In the genomic region with DNA sequence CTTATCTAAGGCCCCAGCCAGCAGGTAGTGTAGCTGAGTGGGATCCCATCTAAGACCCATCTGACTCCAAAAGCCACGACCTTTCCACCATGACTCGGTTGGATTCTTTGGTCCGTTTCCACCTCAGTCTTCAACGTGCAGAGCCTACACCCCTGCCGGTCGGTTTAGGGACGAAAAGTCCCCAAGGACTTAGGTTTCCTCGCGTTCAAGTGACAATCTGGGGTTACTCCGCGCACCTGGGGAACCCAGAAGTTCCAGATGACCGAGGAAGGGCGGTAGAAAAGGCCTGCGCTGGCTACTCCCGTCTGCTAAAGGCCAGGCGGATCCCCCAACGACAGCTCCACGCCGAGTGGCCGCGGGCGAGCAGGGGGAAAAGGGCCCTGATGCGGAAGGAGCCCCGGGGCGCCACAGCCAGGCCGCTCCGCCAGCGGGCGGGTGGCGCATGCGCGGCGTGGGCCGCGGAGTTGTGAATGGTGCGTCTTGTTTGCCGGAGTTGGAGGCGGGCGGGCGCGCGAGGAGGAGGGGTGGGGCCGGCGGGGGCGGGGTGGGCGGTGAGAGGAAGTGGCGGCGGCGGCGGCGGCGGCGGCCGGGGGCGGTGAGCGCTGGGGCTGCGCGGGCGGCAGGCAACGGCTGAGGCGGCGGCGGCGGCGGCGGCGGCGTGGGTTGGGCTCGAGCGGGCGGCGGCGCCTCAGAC, we compare ENCODE assay signal across 1 cellular context.
TF ChIP-seq lines count a peak whose summit lies in the region.

A gene (plus strand): TSS at position 595 of the 694 bp plus-strand sequence. CDS start 259 bp downstream, outside the sequence.

TF ChIP-seq in K562, 482 proteins besides CTCF, POLR2A, EP300 and RAD21 (continued from another document and continues in another):
- TF ChIP-seq, protein P1, sequence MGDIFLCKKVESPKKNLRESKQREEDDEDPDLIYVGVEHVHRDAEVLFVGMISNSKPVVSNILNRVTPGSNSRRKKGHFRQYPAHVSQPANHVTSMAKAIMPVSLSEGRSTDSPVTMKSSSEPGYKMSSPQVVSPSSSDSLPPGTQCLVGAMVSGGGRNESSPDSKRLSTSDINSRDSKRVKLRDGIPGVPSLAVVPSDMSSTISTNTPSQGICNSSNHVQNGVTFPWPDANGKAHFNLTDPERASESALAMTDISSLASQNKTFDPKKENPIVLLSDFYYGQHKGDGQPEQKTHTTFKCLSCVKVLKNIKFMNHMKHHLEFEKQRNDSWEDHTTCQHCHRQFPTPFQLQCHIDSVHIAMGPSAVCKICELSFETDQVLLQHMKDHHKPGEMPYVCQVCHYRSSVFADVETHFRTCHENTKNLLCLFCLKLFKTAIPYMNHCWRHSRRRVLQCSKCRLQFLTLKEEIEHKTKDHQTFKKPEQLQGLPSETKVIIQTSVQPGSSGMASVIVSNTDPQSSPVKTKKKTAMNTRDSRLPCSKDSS (IDR thresholded peaks at IDR 0.05; ENCODE audit: low read depth, partially characterized antibody) = no peak
- TF ChIP-seq, protein P2, sequence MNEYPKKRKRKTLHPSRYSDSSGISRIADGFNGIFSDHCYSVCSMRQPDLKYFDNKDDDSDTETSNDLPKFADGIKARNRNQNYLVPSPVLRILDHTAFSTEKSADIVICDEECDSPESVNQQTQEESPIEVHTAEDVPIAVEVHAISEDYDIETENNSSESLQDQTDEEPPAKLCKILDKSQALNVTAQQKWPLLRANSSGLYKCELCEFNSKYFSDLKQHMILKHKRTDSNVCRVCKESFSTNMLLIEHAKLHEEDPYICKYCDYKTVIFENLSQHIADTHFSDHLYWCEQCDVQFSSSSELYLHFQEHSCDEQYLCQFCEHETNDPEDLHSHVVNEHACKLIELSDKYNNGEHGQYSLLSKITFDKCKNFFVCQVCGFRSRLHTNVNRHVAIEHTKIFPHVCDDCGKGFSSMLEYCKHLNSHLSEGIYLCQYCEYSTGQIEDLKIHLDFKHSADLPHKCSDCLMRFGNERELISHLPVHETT (CRISPR knock-in tag; conservative IDR thresholded peaks at IDR 0.05 in 1 of 2, IDR thresholded peaks at IDR 0.05 in 1 of 2) = peak in 1 of 2 experiments; percentile 98; a peak in 1 of 4 replicates
- TF ChIP-seq MED1 (CRISPR knock-in tag; IDR thresholded peaks at IDR 0.05; ENCODE audit: borderline replicate concordance) = no peak
- peak; percentile 71; the same call in 1 of the 2 replicates for TF ChIP-seq XRCC5 (IDR thresholded peaks at IDR 0.05; ENCODE audit: low read depth, low read length)
- TF ChIP-seq PURB (CRISPR knock-in tag; IDR thresholded peaks at IDR 0.05; ENCODE audit: low read depth) = no peak
- peak; percentile 71; the same call in 1 of the 2 replicates for TF ChIP-seq HDAC8 (tag; IDR thresholded peaks at IDR 0.05)
- TF ChIP-seq PHF21A (IDR thresholded peaks at IDR 0.05; ENCODE audit: borderline replicate concordance, low read depth) = no peak
- no peak for TF ChIP-seq STAG1 (CRISPR knock-in tag; IDR thresholded peaks at IDR 0.05; ENCODE audit: borderline replicate concordance)
- TF ChIP-seq STAT5A (IDR thresholded peaks at IDR 0.05; ENCODE audit: borderline replicate concordance, low read length) = no peak
- TF ChIP-seq ATF1 (CRISPR knock-in tag; IDR thresholded peaks at IDR 0.05) = no peak
- TF ChIP-seq ATF1 (tag; IDR thresholded peaks at IDR 0.05) = peak; percentile 48
- TF ChIP-seq, protein P3, sequence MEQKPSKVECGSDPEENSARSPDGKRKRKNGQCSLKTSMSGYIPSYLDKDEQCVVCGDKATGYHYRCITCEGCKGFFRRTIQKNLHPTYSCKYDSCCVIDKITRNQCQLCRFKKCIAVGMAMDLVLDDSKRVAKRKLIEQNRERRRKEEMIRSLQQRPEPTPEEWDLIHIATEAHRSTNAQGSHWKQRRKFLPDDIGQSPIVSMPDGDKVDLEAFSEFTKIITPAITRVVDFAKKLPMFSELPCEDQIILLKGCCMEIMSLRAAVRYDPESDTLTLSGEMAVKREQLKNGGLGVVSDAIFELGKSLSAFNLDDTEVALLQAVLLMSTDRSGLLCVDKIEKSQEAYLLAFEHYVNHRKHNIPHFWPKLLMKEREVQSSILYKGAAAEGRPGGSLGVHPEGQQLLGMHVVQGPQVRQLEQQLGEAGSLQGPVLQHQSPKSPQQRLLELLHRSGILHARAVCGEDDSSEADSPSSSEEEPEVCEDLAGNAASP (IDR thresholded peaks at IDR 0.05) = no peak
- TF ChIP-seq ZBTB7A (IDR thresholded peaks at IDR 0.05; ENCODE audit: borderline replicate concordance, control insufficient read depth, low read depth, low read length) = no peak
- TF ChIP-seq, protein P4, sequence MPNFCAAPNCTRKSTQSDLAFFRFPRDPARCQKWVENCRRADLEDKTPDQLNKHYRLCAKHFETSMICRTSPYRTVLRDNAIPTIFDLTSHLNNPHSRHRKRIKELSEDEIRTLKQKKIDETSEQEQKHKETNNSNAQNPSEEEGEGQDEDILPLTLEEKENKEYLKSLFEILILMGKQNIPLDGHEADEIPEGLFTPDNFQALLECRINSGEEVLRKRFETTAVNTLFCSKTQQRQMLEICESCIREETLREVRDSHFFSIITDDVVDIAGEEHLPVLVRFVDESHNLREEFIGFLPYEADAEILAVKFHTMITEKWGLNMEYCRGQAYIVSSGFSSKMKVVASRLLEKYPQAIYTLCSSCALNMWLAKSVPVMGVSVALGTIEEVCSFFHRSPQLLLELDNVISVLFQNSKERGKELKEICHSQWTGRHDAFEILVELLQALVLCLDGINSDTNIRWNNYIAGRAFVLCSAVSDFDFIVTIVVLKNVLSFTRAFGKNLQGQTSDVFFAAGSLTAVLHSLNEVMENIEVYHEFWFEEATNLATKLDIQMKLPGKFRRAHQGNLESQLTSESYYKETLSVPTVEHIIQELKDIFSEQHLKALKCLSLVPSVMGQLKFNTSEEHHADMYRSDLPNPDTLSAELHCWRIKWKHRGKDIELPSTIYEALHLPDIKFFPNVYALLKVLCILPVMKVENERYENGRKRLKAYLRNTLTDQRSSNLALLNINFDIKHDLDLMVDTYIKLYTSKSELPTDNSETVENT (CRISPR knock-in tag; IDR thresholded peaks at IDR 0.05) = peak; percentile 59; the same call in 1 of the 2 replicates
- TF ChIP-seq KLF1 (tag; IDR thresholded peaks at IDR 0.05) = peak; percentile 41; the same call in 1 of the 2 replicates
- TF ChIP-seq, protein P5, sequence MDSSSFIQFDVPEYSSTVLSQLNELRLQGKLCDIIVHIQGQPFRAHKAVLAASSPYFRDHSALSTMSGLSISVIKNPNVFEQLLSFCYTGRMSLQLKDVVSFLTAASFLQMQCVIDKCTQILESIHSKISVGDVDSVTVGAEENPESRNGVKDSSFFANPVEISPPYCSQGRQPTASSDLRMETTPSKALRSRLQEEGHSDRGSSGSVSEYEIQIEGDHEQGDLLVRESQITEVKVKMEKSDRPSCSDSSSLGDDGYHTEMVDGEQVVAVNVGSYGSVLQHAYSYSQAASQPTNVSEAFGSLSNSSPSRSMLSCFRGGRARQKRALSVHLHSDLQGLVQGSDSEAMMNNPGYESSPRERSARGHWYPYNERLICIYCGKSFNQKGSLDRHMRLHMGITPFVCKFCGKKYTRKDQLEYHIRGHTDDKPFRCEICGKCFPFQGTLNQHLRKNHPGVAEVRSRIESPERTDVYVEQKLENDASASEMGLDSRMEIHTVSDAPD (CRISPR knock-in tag; IDR thresholded peaks at IDR 0.05) = no peak
- TF ChIP-seq ZC3H11A (IDR thresholded peaks at IDR 0.05; ENCODE audit: low read depth, low read length) = no peak
- no peak for TF ChIP-seq BRF1 (IDR thresholded peaks at IDR 0.05; ENCODE audit: borderline replicate concordance, extremely low read depth, insufficient read length)
- no peak for TF ChIP-seq HSF4 (CRISPR knock-in tag; IDR thresholded peaks at IDR 0.05; ENCODE audit: borderline replicate concordance)
- 0 out of 2 replicates have a peak, but pooled peaks have one; percentile 33 for TF ChIP-seq ZNF586 (CRISPR knock-in tag; conservative IDR thresholded peaks at IDR 0.05)
- TF ChIP-seq ZNF324 (CRISPR knock-in tag; IDR thresholded peaks at IDR 0.05) = 0 out of 2 replicates have a peak, but pooled peaks have one; percentile 36
- peak; percentile 73; the same call in 1 of the 2 replicates for TF ChIP-seq SP1 (CRISPR knock-in tag; IDR thresholded peaks at IDR 0.05)
- TF ChIP-seq ZNF408 (CRISPR knock-in tag; IDR thresholded peaks at IDR 0.05; ENCODE audit: low read depth) = no peak
- no peak for TF ChIP-seq KDM1A (IDR thresholded peaks at IDR 0.05)
- TF ChIP-seq, protein P6, sequence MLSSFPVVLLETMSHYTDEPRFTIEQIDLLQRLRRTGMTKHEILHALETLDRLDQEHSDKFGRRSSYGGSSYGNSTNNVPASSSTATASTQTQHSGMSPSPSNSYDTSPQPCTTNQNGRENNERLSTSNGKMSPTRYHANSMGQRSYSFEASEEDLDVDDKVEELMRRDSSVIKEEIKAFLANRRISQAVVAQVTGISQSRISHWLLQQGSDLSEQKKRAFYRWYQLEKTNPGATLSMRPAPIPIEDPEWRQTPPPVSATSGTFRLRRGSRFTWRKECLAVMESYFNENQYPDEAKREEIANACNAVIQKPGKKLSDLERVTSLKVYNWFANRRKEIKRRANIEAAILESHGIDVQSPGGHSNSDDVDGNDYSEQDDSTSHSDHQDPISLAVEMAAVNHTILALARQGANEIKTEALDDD (IDR thresholded peaks at IDR 0.05) = no peak
- TF ChIP-seq HMGN3 (IDR thresholded peaks at IDR 0.05; ENCODE audit: borderline replicate concordance, extremely low read depth, insufficient read length, low read depth, low read length) = no peak
- no peak for TF ChIP-seq XRCC4 (IDR thresholded peaks at IDR 0.05; ENCODE audit: extremely low read depth, insufficient read depth, insufficient read length)
- no peak for TF ChIP-seq MEF2A (IDR thresholded peaks at IDR 0.05; ENCODE audit: control insufficient read depth, low read depth, low read length)
- TF ChIP-seq JUNB (CRISPR knock-in tag; conservative IDR thresholded peaks at IDR 0.05) = 0 out of 2 replicates have a peak, but pooled peaks have one; percentile 34
- no peak for TF ChIP-seq ZEB2 (IDR thresholded peaks at IDR 0.05)
- TF ChIP-seq, protein P7, sequence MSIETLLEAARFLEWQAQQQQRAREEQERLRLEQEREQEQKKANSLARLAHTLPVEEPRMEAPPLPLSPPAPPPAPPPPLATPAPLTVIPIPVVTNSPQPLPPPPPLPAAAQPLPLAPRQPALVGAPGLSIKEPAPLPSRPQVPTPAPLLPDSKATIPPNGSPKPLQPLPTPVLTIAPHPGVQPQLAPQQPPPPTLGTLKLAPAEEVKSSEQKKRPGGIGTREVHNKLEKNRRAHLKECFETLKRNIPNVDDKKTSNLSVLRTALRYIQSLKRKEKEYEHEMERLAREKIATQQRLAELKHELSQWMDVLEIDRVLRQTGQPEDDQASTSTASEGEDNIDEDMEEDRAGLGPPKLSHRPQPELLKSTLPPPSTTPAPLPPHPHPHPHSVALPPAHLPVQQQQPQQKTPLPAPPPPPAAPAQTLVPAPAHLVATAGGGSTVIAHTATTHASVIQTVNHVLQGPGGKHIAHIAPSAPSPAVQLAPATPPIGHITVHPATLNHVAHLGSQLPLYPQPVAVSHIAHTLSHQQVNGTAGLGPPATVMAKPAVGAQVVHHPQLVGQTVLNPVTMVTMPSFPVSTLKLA (conservative IDR thresholded peaks at IDR 0.05) = peak; percentile 66 to 86; a peak in 3 of 4 replicates
- TF ChIP-seq, protein P8, sequence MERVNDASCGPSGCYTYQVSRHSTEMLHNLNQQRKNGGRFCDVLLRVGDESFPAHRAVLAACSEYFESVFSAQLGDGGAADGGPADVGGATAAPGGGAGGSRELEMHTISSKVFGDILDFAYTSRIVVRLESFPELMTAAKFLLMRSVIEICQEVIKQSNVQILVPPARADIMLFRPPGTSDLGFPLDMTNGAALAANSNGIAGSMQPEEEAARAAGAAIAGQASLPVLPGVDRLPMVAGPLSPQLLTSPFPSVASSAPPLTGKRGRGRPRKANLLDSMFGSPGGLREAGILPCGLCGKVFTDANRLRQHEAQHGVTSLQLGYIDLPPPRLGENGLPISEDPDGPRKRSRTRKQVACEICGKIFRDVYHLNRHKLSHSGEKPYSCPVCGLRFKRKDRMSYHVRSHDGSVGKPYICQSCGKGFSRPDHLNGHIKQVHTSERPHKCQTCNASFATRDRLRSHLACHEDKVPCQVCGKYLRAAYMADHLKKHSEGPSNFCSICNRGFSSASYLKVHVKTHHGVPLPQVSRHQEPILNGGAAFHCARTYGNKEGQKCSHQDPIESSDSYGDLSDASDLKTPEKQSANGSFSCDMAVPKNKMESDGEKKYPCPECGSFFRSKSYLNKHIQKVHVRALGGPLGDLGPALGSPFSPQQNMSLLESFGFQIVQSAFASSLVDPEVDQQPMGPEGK (CRISPR knock-in tag; IDR thresholded peaks at IDR 0.05; ENCODE audit: borderline replicate concordance) = peak; percentile 53; the same call in 1 of the 2 replicates
- TF ChIP-seq, protein P9, sequence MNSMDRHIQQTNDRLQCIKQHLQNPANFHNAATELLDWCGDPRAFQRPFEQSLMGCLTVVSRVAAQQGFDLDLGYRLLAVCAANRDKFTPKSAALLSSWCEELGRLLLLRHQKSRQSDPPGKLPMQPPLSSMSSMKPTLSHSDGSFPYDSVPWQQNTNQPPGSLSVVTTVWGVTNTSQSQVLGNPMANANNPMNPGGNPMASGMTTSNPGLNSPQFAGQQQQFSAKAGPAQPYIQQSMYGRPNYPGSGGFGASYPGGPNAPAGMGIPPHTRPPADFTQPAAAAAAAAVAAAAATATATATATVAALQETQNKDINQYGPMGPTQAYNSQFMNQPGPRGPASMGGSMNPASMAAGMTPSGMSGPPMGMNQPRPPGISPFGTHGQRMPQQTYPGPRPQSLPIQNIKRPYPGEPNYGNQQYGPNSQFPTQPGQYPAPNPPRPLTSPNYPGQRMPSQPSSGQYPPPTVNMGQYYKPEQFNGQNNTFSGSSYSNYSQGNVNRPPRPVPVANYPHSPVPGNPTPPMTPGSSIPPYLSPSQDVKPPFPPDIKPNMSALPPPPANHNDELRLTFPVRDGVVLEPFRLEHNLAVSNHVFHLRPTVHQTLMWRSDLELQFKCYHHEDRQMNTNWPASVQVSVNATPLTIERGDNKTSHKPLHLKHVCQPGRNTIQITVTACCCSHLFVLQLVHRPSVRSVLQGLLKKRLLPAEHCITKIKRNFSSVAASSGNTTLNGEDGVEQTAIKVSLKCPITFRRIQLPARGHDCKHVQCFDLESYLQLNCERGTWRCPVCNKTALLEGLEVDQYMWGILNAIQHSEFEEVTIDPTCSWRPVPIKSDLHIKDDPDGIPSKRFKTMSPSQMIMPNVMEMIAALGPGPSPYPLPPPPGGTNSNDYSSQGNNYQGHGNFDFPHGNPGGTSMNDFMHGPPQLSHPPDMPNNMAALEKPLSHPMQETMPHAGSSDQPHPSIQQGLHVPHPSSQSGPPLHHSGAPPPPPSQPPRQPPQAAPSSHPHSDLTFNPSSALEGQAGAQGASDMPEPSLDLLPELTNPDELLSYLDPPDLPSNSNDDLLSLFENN (IDR thresholded peaks at IDR 0.05; ENCODE audit: low read depth in 2 of 2, low read length in 2 of 2) = peak in 1 of 2 experiments; percentile 46; a peak in 1 of 4 replicates
- TF ChIP-seq, protein P10, sequence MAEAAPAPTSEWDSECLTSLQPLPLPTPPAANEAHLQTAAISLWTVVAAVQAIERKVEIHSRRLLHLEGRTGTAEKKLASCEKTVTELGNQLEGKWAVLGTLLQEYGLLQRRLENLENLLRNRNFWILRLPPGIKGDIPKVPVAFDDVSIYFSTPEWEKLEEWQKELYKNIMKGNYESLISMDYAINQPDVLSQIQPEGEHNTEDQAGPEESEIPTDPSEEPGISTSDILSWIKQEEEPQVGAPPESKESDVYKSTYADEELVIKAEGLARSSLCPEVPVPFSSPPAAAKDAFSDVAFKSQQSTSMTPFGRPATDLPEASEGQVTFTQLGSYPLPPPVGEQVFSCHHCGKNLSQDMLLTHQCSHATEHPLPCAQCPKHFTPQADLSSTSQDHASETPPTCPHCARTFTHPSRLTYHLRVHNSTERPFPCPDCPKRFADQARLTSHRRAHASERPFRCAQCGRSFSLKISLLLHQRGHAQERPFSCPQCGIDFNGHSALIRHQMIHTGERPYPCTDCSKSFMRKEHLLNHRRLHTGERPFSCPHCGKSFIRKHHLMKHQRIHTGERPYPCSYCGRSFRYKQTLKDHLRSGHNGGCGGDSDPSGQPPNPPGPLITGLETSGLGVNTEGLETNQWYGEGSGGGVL (CRISPR knock-in tag; IDR thresholded peaks at IDR 0.05) = no peak
